In genomic region chrX:22795680-22796079, GRCh38 we compare ENCODE assay signal across 18 cellular contexts.
"Had no signal": no experiment of that assay in that cellular context is flagged by ENCODE, and none has a peak within 500 bp of the region (broad histone marks: within the 10 kb centered on the region; RNA-seq: fewer than 3 reads in every experiment).

No MANE protein-coding gene starts in this region.

- H3K27ac ChIP-seq: colonic mucosa, prostate gland, right lobe of liver, transverse colon, VCaP had no signal

- H3K27me3 ChIP-seq: colonic mucosa, right lobe of liver, transverse colon had no signal

- H3K4me1 ChIP-seq: colonic mucosa, prostate gland, right lobe of liver, transverse colon had no signal

- DNase-seq: activated CD4-positive, alpha-beta memory T cell treated with anti-CD3 and anti-CD28 coated beads, Interleukin-2, amount 10 ng/mL, durations not matched to agents 7 days and 5 days; activated naive CD4-positive, alpha-beta T cell treated with anti-CD3 and anti-CD28 coated beads, Interleukin-2, amount 10 ng/mL, durations not matched to agents 7 days and 5 days; activated T-cell treated with anti-CD3 and anti-CD28 coated beads, Interleukin-2, amount 50 U/mL, for 24 hours; caudate nucleus; colonic mucosa; hippocampal formation; right lobe of liver; stimulated activated CD4-positive, alpha-beta T cell treated with anti-CD3 and anti-CD28 coated beads, Interleukin-4, amount 100 ng/mL, for 4 hours; stimulated activated CD8-positive, alpha-beta memory T cell treated with anti-CD3 and anti-CD28 coated beads, Interleukin-4, amount 100 ng/mL, for 48 hours; stimulated activated naive CD4-positive, alpha-beta T cell treated with Interleukin-2 at 50 U/mL for 16 hours; substantia nigra; T-cell; T-helper 9 cell; transverse colon had no signal

- ATAC-seq: esophagus mucosa, right lobe of liver, T-cell had no signal

- H3K4me2 ChIP-seq: smooth muscle cell had no signal

- H3K36me3 ChIP-seq: colonic mucosa, prostate gland, right lobe of liver, transverse colon had no signal

- H3K4me3 ChIP-seq: colonic mucosa, prostate gland, right lobe of liver, smooth muscle cell, transverse colon had no signal

- H3K9me3 ChIP-seq: colonic mucosa, prostate gland, right lobe of liver, transverse colon had no signal
